Comparison of ENCODE assay signal across 10 cellular contexts in genomic region chr4:165010991-165011390, GRCh38. TPM values are rescaled to one million over a fixed set of nuclear protein-coding genes. Genes with fewer than 3 reads are reported as not detected.
"Had no signal": no experiment of that assay in that cellular context is flagged by ENCODE, and none has a peak within 500 bp of the region (broad histone marks: within the 10 kb centered on the region; RNA-seq: fewer than 3 reads in every experiment).

No MANE protein-coding gene starts in this region.

- H3K9me3 ChIP-seq: HAP-1 had no signal

- FAIRE-seq: K562 had no signal

- H2AFZ ChIP-seq: GM23248 had no signal

- H3K9ac ChIP-seq: GM23248 had no signal

- H3K9me3 Mint-ChIP-seq: HFFc6 had no signal

- H3K4me1 ChIP-seq: HAP-1 had no signal

- H3K4me3 Mint-ChIP-seq: HFFc6 had no signal

- H3K27ac Mint-ChIP-seq: HFFc6 had no signal

- H3K36me3 ChIP-seq: HAP-1 had no signal

- H3K4me3 ChIP-seq: GM23248, HAP-1, K562 had no signal

- DNase-seq: GM23248, GOT3, H7, HFFc6, IMR-90 had no signal

- H3K27ac ChIP-seq: GM23248, HL-60 had no signal

RNA-seq across cellular contexts. Expression of gene TRIM60, which starts 20.8 kb away (rescaled TPM):
- total RNA-seq: GM23248, H4, H7, HFFc6, HT1080, IMR-90, K562 had no signal

RNA-seq across cellular contexts. Expression of gene TRIM61, which starts 33.5 kb away (rescaled TPM):
- total RNA-seq: GM23248, H4 had no signal

RNA-seq across cellular contexts. Expression of gene TRIM75, which starts 42.7 kb away (rescaled TPM):
- total RNA-seq: GM23248, H4, H7, HFFc6, HT1080, IMR-90, K562 had no signal
